8 cellular contexts compared by ENCODE assay signal in genomic region chr7:1156782-1157535, GRCh38. TPM values are rescaled to one million over a fixed set of nuclear protein-coding genes. Genes with fewer than 3 reads are reported as not detected.
DNase-seq lines count a peak whose midpoint lies in the region; ATAC-seq, FAIRE-seq and TF ChIP-seq lines count a peak whose summit lies in the region.
"Had no signal": no experiment of that assay in that cellular context is flagged by ENCODE, and none has a peak within 500 bp of the region (broad histone marks: within the 10 kb centered on the region; RNA-seq: fewer than 3 reads in every experiment).

No MANE protein-coding gene starts in this region.

- H3K9me3 ChIP-seq in PC-9 (ENCODE audit: insufficient read depth, low read depth) (no peaks in the 10 kb centered on the region), gastrocnemius medialis (no peaks in the 10 kb centered on the region)

- H3K4me1 ChIP-seq in PC-9 (replicated peaks; ENCODE audit: insufficient read depth) (peaks cover 45% of the 10 kb centered on the region), gastrocnemius medialis (peaks cover 18 to 22% of the 10 kb centered on the region in 2 donors)

- H3F3A ChIP-seq in PC-9 (ENCODE audit: insufficient read depth, low read depth), result peaks cover 38% of the 10 kb centered on the region

- TF ChIP-seq CTCF in PC-9 (conservative IDR thresholded peaks at IDR 0.05), result no peak
- TF ChIP-seq CTCF in gastrocnemius medialis (IDR thresholded peaks at IDR 0.05 in 4 of 5, conservative IDR thresholded peaks at IDR 0.05 in 1 of 5), result no peak

- H3K36me3 ChIP-seq in PC-9 (ENCODE audit: low read depth), result peaks cover 45% of the 10 kb centered on the region
- peaks cover 0 to 51% of the 10 kb centered on the region in 2 donors for H3K36me3 ChIP-seq in gastrocnemius medialis

- peak overlapping the region; percentile 77 for H3K27ac ChIP-seq in PC-9
- peak overlapping the region; percentile 48 for H3K27ac ChIP-seq in epithelial cell of prostate
- peak overlapping the region in 3 of 4 donors; percentile 27 to 55 (median 53) for H3K27ac ChIP-seq in gastrocnemius medialis

- H3K4me3 ChIP-seq in PC-9, result peak overlapping the region; percentile 96; the same call in 1 of the 2 replicates
- H3K4me3 ChIP-seq in gastrocnemius medialis, result no peak overlapping the region

- intact Hi-C loops in PC-9 (cut with micrococcal nuclease; ENCODE audit: unreplicated experiment), result loop anchor here (2.0 to 5.0 kb wide), 3 partner anchors 18 to 280 kb away; partner anchors contain the start of genes GET4 and GPER1
- intact Hi-C loops in gastrocnemius medialis (cut with DNase I; ENCODE audit: low total_unique reads), result no loop called here

- POLR2A ChIA-PET in PC-9 (lab: Charles Lee; ENCODE audit: unreplicated experiment), result interaction anchor here (0.6 kb wide), 2 partner anchors 171 to 867 kb away, joined by 3 to 6 read pairs; no protein-coding TSS in a partner anchor

- no peak for TF ChIP-seq POLR2A in H54 (IDR thresholded peaks at IDR 0.05; ENCODE audit: low read depth, low read length)
- TF ChIP-seq POLR2A in gastrocnemius medialis (IDR thresholded peaks at IDR 0.05), result peak in 1 of 2 donors; percentile 21

- H3K27me3 ChIP-seq in PC-9 (ENCODE audit: insufficient read depth, low read depth) (no peaks in the 10 kb centered on the region), gastrocnemius medialis (no peaks in the 10 kb centered on the region)

- peaks cover 66% of the 10 kb centered on the region for H3K79me2 ChIP-seq in PC-9 (ENCODE audit: low read depth)

- CTCF ChIA-PET in PC-9 (lab: Charles Lee), result interaction anchor here (0.5 to 1.3 kb wide), 4 partner anchors 19 to 438 kb away, joined by 3 to 7 read pairs (median 4); a partner anchor contains a TSS

- ATAC-seq in gastrocnemius medialis (no peak), HG03442 (IDR thresholded peaks at IDR 0.05; ENCODE audit: unreplicated experiment) (no peak), HG03460 (IDR thresholded peaks at IDR 0.05; ENCODE audit: unreplicated experiment) (no peak)

- in situ Hi-C loops in gastrocnemius medialis (cut with MboI; ENCODE audit: low sequenced_read_pairs in 4 of 4), result loop anchor here in 2 of 4 donors (25.0 kb wide), 1 partner anchor 170 kb away; the partner anchor contains the start of genes COX19 (in 2 of the 2) and CYP2W1 (in 2 of the 2)

- FAIRE-seq in H54 (lab: Jason Lieb, UNC), result peak; percentile 90

- H3K4me2 ChIP-seq in PC-9, result peak overlapping the region; percentile 98

- H4K20me1 ChIP-seq in PC-9 (ENCODE audit: insufficient read depth), result peaks cover 6% of the 10 kb centered on the region; the same call in 1 of the 2 replicates

- DNase-seq in H54 (ENCODE audit: insufficient read length, low spot score), result peak; percentile 99
- DNase-seq in PC-9, result peak; percentile 93 to 100
- DNase-seq in epithelial cell of prostate (ENCODE audit: low read depth, low spot score), result no peak
- DNase-seq in gastrocnemius medialis, result no peak
- DNase-seq in NCI-H1048 (lab: John Stamatoyannopoulos, UW), result no peak
- DNase-seq: NCI-H1694 treated with DMSO at 0.1 percent for 48 hours had no signal

- no peak overlapping the region for H2AFZ ChIP-seq in PC-9

- no peaks in the 10 kb centered on the region for H3K9me2 ChIP-seq in PC-9 (ENCODE audit: insufficient read depth)

- BruUV-seq in PC-9 (replicated peaks; lab: Mats Ljungman, UMichigan), result TSS peak; percentile 19

RNA-seq across cellular contexts. Expression of gene ZFAND2A, which starts 3.0 kb away (rescaled TPM):
- total RNA-seq in PC-9 (2021), result 51.2 and 65.1 TPM in 2 replicates
- total RNA-seq in gastrocnemius medialis, result 10 to 100 TPM; 12.0 to 17.9 (median 14.1) TPM

Comparison
In these comparisons a context has a peak if more than half of its experiments do, and no peak if none do; other contexts are left out.
1. DNase-seq: peak in H54 (single experiment) and PC-9 (2 of 2); none in epithelial cell of prostate (single experiment), gastrocnemius medialis (0 of 2) and NCI-H1048 (single experiment).
2. Peak in every context shown above with its lines, with median percentiles within 50 percentile points of each other: H3K27ac ChIP-seq.